ENCODE assay signal across 8 cellular contexts in genomic region chr7:6435486-6436384, GRCh38. TPM values are rescaled to one million over a fixed set of nuclear protein-coding genes. Genes with fewer than 3 reads are reported as not detected.
DNase-seq lines count a peak whose midpoint lies in the region; ATAC-seq and TF ChIP-seq lines count a peak whose summit lies in the region.

No MANE protein-coding gene starts in this region.

- no peak for TF ChIP-seq POLR2A in right lobe of liver (IDR thresholded peaks at IDR 0.05)

- H3K4me3 Mint-ChIP-seq in activated CD4-positive, alpha-beta T cell treated with anti-CD3 and anti-CD28 coated beads, Interleukin-2, amount 10 ng/mL, durations not matched to agents 7 days and 5 days = peak overlapping the region; percentile 62

- H3K4me1 Mint-ChIP-seq in activated CD4-positive, alpha-beta T cell treated with anti-CD3 and anti-CD28 coated beads, Interleukin-2, amount 10 ng/mL, durations not matched to agents 7 days and 5 days = peaks cover 40% of the 10 kb centered on the region

- peaks cover 29% of the 10 kb centered on the region for H3K36me3 Mint-ChIP-seq in activated CD4-positive, alpha-beta T cell treated with anti-CD3 and anti-CD28 coated beads, Interleukin-2, amount 10 ng/mL, durations not matched to agents 7 days and 5 days (ENCODE audit: low read depth)

- H3K9me3 ChIP-seq in AG04450 (ENCODE audit: control insufficient read depth, insufficient read depth, low read length) (no peaks in the 10 kb centered on the region), right lobe of liver (no peaks in the 10 kb centered on the region)

- ATAC-seq in GM18520 (IDR thresholded peaks at IDR 0.05; ENCODE audit: unreplicated experiment) (peak; percentile 78), HG03342 (IDR thresholded peaks at IDR 0.05; ENCODE audit: unreplicated experiment) (peak; percentile 79), right lobe of liver (peak; percentile 88 to 92 (median 90))

- peak overlapping the region; percentile 85 for H3K27ac Mint-ChIP-seq in activated CD4-positive, alpha-beta T cell treated with anti-CD3 and anti-CD28 coated beads, Interleukin-2, amount 10 ng/mL, durations not matched to agents 7 days and 5 days

- H3K4me1 ChIP-seq in right lobe of liver = peaks cover 0 to 4% (median 1%) of the 10 kb centered on the region in 4 donors

- intact Hi-C loops in right lobe of liver (cut with DNase I) = loop anchor here in 1 of 2 donors (10.0 kb wide), 1 partner anchor 81 kb away; no protein-coding TSS in a partner anchor

- H3K27me3 ChIP-seq in AG04450 (ENCODE audit: control insufficient read depth, insufficient read depth, low read length) (no peaks in the 10 kb centered on the region), right lobe of liver (no peaks in the 10 kb centered on the region)

- H3K27me3 Mint-ChIP-seq in activated CD4-positive, alpha-beta T cell treated with anti-CD3 and anti-CD28 coated beads, Interleukin-2, amount 10 ng/mL, durations not matched to agents 7 days and 5 days = no peaks in the 10 kb centered on the region

- WGBS in right lobe of liver (ENCODE audit: insufficient coverage, low coverage, low lambda C conversion rate, missing lambda C conversion rate) = 20% methylated on average over 24 of the region's 27 CpGs

- POLR2A ChIA-PET in AG04450 (lab: Yijun Ruan, JAX) = no interaction called here
- POLR2A ChIA-PET in activated CD4-positive, alpha-beta T cell treated with anti-CD3 and anti-CD28 coated beads, Interleukin-2, amount 10 ng/mL, durations not matched to agents 7 days and 5 days (lab: Charles Lee) = no interaction called here

- peaks cover 0 to 9% (median 0%) of the 10 kb centered on the region in 4 donors for H3K36me3 ChIP-seq in right lobe of liver

- DNase-seq in AG04450 (ENCODE audit: low read depth, low spot score) (peak; percentile 64), NCI-H526 treated with DMSO at 0.1 percent for 48 hours (lab: John Stamatoyannopoulos, UW) (peak; percentile 27), right lobe of liver (peak; percentile 78 to 83 (median 81))
- DNase-seq in activated CD4-positive, alpha-beta T cell treated with anti-CD3 and anti-CD28 coated beads, Interleukin-2, amount 10 ng/mL, durations not matched to agents 7 days and 5 days = peak; percentile 93
- peak; percentile 78 to 90 for DNase-seq in stimulated activated CD4-positive, alpha-beta T cell treated with anti-CD3 and anti-CD28 coated beads, Interleukin-4, amount 100 ng/mL, for 48 hours (ENCODE audit: low read depth in 2 of 2)

- H3K9me3 Mint-ChIP-seq in activated CD4-positive, alpha-beta T cell treated with anti-CD3 and anti-CD28 coated beads, Interleukin-2, amount 10 ng/mL, durations not matched to agents 7 days and 5 days = no peaks in the 10 kb centered on the region

- CTCF ChIA-PET in AG04450 (lab: Charles Lee) = interaction anchor here (0.7 to 1.9 kb wide), 2 partner anchors 8 to 1089 kb away, joined by 3 to 7 read pairs; no protein-coding TSS in a partner anchor
- CTCF ChIA-PET in activated CD4-positive, alpha-beta T cell treated with anti-CD3 and anti-CD28 coated beads, Interleukin-2, amount 10 ng/mL, durations not matched to agents 7 days and 5 days (lab: Charles Lee) = interaction anchor here (0.8 to 1.7 kb wide), 5 partner anchors 10 to 190 kb away, joined by 3 to 10 read pairs (median 4); no protein-coding TSS in a partner anchor

- H3K27ac ChIP-seq in AG04450 (ENCODE audit: low read depth, low read length) (peak overlapping the region; percentile 39), cingulate gyrus (ENCODE audit: low read depth, low read length) (peak overlapping the region; percentile 69), right lobe of liver (peak overlapping the region; percentile 20 to 38 (median 25))

- TF ChIP-seq CTCF in AG04450 (IDR thresholded peaks at IDR 0.05; ENCODE audit: low read depth, low read length) (peak; percentile 99), right lobe of liver (IDR thresholded peaks at IDR 0.05) (peak; percentile 81 to 99 (median 96))

- H3K4me3 ChIP-seq in AG04450 (ENCODE audit: low read depth, low read length) (no peak overlapping the region), right lobe of liver (no peak overlapping the region)

RNA-seq across cellular contexts. Expression of gene DAGLB, which starts 12.0 kb away (rescaled TPM):
- 23.1 and 25.3 TPM in 2 replicates for polyA plus RNA-seq in AG04450 (2011; rRNA removed)
- 34.4 and 39.1 TPM in 2 replicates for polyA minus RNA-seq in AG04450 (2011; rRNA and poly(A)+ RNA removed)
- 10 to 100 TPM; 18.3 to 22.4 TPM for total RNA-seq in activated CD4-positive, alpha-beta T cell treated with anti-CD3 and anti-CD28 coated beads, Interleukin-2, amount 10 ng/mL, durations not matched to agents 7 days and 5 days
- 10 to 100 TPM in 4 of 6 experiments, 1 to 10 TPM in 2; 8.9 to 12.7 (median 11.7) TPM for total RNA-seq in right lobe of liver

RNA-seq across cellular contexts. Expression of gene KDELR2, which starts 48.2 kb away (rescaled TPM):
- 310 and 373 TPM in 2 replicates for polyA plus RNA-seq in AG04450 (2011; rRNA removed)
- polyA minus RNA-seq in AG04450 (2011; rRNA and poly(A)+ RNA removed) = 171 and 205 TPM in 2 replicates
- total RNA-seq in activated CD4-positive, alpha-beta T cell treated with anti-CD3 and anti-CD28 coated beads, Interleukin-2, amount 10 ng/mL, durations not matched to agents 7 days and 5 days = 10 to 100 TPM; 61.1 to 63.5 TPM
- total RNA-seq in right lobe of liver = 100 to 1,000 TPM; 134 to 207 (median 144) TPM

Comparison
In these comparisons a context has a peak if more than half of its experiments do, and no peak if none do; other contexts are left out.
1. DNase-seq: peak in every context shown above with its lines; median percentile 93 in activated CD4-positive, alpha-beta T cell treated with anti-CD3 and anti-CD28 coated beads, Interleukin-2, amount 10 ng/mL, durations not matched to agents 7 days and 5 days; 84 in stimulated activated CD4-positive, alpha-beta T cell treated with anti-CD3 and anti-CD28 coated beads, Interleukin-4, amount 100 ng/mL, for 48 hours; 81 in right lobe of liver; 64 in AG04450; 27 in NCI-H526 treated with DMSO at 0.1 percent for 48 hours.